34 cellular contexts compared by ENCODE assay signal in genomic region chr17:13749566-13750235, GRCh38.
DNase-seq lines count a peak whose midpoint lies in the region; ATAC-seq, FAIRE-seq and TF ChIP-seq lines count a peak whose summit lies in the region.
"Had no signal": no experiment of that assay in that cellular context is flagged by ENCODE, and none has a peak within 500 bp of the region (broad histone marks: within the 10 kb centered on the region; RNA-seq: fewer than 3 reads in every experiment).

No MANE protein-coding gene starts in this region.

- no peak overlapping the region for H4K91ac ChIP-seq in H1 (replicated peaks; ENCODE audit: insufficient read length, low read length)

- TF ChIP-seq RAD21 in SK-N-SH (IDR thresholded peaks at IDR 0.05; ENCODE audit: low read length) (no peak), H1 (IDR thresholded peaks at IDR 0.05 in 1 of 2, conservative IDR thresholded peaks at IDR 0.05 in 1 of 2; ENCODE audit: low read depth in 2 of 2, low read length in 2 of 2) (no peak)

- POLR2A ChIA-PET in SK-N-SH (lab: Yijun Ruan, JAX) = no interaction called here
- POLR2A ChIA-PET in H1 (lab: Charles Lee; ENCODE audit: partially characterized antibody) = no interaction called here

- 0 out of 2 replicates have a peak overlapping the region, but pooled peaks have one; percentile 31 for H2BK12ac ChIP-seq in H1 (ENCODE audit: low read depth, low read length)

- H3K4me1 ChIP-seq in SK-N-SH (ENCODE audit: control insufficient read depth in 1 of 2, insufficient read depth in 2 of 2, low read depth in 1 of 2, low read length in 1 of 2) = peaks cover 0 to 3% of the 10 kb centered on the region in 2 experiments; a peak in 2 of 4 replicates
- H3K4me1 ChIP-seq in H1 (replicated peaks in 1 of 4; ENCODE audit: control insufficient read depth in 3 of 4, insufficient read depth in 4 of 4, low read length in 3 of 4) = peaks cover 4 to 17% (median 7%) of the 10 kb centered on the region in 4 experiments; a peak in 5 of 7 replicates
- H3K4me1 ChIP-seq: HAP-1, left lung, pancreas, Peyer's patch had no signal

- 43% methylated on average over 4 of the region's 4 CpGs for WGBS in SK-N-SH (ENCODE audit: low lambda C conversion rate)
- WGBS in H1 (ENCODE audit: extremely low coverage in 1 of 2, insufficient coverage in 1 of 2, insufficient read length in 1 of 2, insufficient replicate concordance in 2 of 2, low coverage in 1 of 2, low lambda C conversion rate in 2 of 2, missing lambda C conversion rate in 1 of 2), 2 experiments = 87% methylated on average over 4 of the region's 4 CpGs; no CpG with 5 or more reads in 1 of the 2 experiments

- TF ChIP-seq EP300 in SK-N-SH (IDR thresholded peaks at IDR 0.05; ENCODE audit: borderline replicate concordance in 1 of 2, low read depth in 1 of 2, low read length in 1 of 2) (no peak), H1 (IDR thresholded peaks at IDR 0.05; ENCODE audit: borderline replicate concordance in 1 of 2, low read depth in 2 of 2, low read length in 2 of 2) (no peak)

- H2BK120ac ChIP-seq in H1 (replicated peaks; ENCODE audit: low read depth, low read length) = no peak overlapping the region

- H3K23me2 ChIP-seq in H1 (ENCODE audit: low read depth, low read length) = no peaks in the 10 kb centered on the region

- no peak for TF ChIP-seq POLR2A in H1 (IDR thresholded peaks at IDR 0.05; ENCODE audit: control extremely low read depth in 1 of 2, low read depth in 2 of 2, low read length in 2 of 2)

- no peak overlapping the region for H3K18ac ChIP-seq in H1 (ENCODE audit: extremely low read depth, low read length)

- peaks cover 3% of the 10 kb centered on the region; the same call in 1 of the 2 replicates for H3K27me3 ChIP-seq in SK-N-SH (ENCODE audit: insufficient read depth)
- H3K27me3 ChIP-seq in H1 (replicated peaks in 1 of 4; ENCODE audit: control insufficient read depth in 3 of 4, extremely low read depth in 1 of 4, insufficient read depth in 3 of 4, low read length in 3 of 4) = no peaks in the 10 kb centered on the region
- H3K27me3 ChIP-seq: left lung, Peyer's patch had no signal

- H3K4me3 Mint-ChIP-seq in mesothelial cell of epicardium (no peak overlapping the region), type B pancreatic cell (peak overlapping the region; percentile 35)
- H3K4me3 Mint-ChIP-seq: activated naive CD4-positive, alpha-beta T cell treated with anti-CD3 and anti-CD28 coated beads, Interleukin-2, amount 50 U/mL, for 24 hours; CD4-positive, alpha-beta T cell; natural killer cell; T-helper 2 cell treated with Interferon-gamma antibody and Interleukin-4, amounts not matched to agents 5 μg/mL and 100 μg/mL, for 36 hours had no signal

- H4K20me1 ChIP-seq in SK-N-SH (ENCODE audit: insufficient read depth) = no peaks in the 10 kb centered on the region
- no peaks in the 10 kb centered on the region for H4K20me1 ChIP-seq in H1 (replicated peaks in 1 of 2; ENCODE audit: control insufficient read depth in 1 of 2, insufficient read depth in 2 of 2, low read length in 2 of 2)

- no peak overlapping the region for H4K8ac ChIP-seq in H1 (ENCODE audit: extremely low read depth, insufficient read depth, low read length)

- no peak overlapping the region for H3K14ac ChIP-seq in H1 (ENCODE audit: insufficient read length)

- FAIRE-seq in H1 (lab: Jason Lieb, UNC) = no peak
- FAIRE-seq: GM12891, pancreas, small intestine had no signal

- no peak overlapping the region for H2BK15ac ChIP-seq in H1 (ENCODE audit: low read length)

- no peaks in the 10 kb centered on the region for H3K36me3 Mint-ChIP-seq in mesothelial cell of epicardium
- peaks cover 6% of the 10 kb centered on the region for H3K36me3 Mint-ChIP-seq in type B pancreatic cell
- H3K36me3 Mint-ChIP-seq: activated naive CD4-positive, alpha-beta T cell treated with anti-CD3 and anti-CD28 coated beads, Interleukin-2, amount 50 U/mL, for 24 hours; brain; natural killer cell had no signal

- H2BK20ac ChIP-seq in H1 (ENCODE audit: low read length) = no peak overlapping the region

- peaks cover 7% of the 10 kb centered on the region for H3K9me3 Mint-ChIP-seq in mesothelial cell of epicardium
- H3K9me3 Mint-ChIP-seq in type B pancreatic cell = peaks cover 8% of the 10 kb centered on the region
- H3K9me3 Mint-ChIP-seq: activated naive CD4-positive, alpha-beta T cell treated with anti-CD3 and anti-CD28 coated beads, Interleukin-2, amount 50 U/mL, for 24 hours; activated T-helper 2 cell treated with anti-CD3 and anti-CD28 coated beads, Interferon-gamma antibody, Interleukin-2, Interleukin-4, amounts not matched to agents 10 μg/mL and 5 μg/mL and 100 μg/mL, durations not matched to agents 14 hours and 24 hours and 36 hours; CD4-positive, alpha-beta T cell; natural killer cell; T-helper 2 cell treated with Interferon-gamma antibody and Interleukin-4, amounts not matched to agents 5 μg/mL and 100 μg/mL, for 36 hours had no signal

- H3K79me2 ChIP-seq in SK-N-SH (ENCODE audit: insufficient read depth) (no peaks in the 10 kb centered on the region), H1 (ENCODE audit: control insufficient read depth in 1 of 2, insufficient read depth in 2 of 2, low read length in 2 of 2) (no peaks in the 10 kb centered on the region)

- peak overlapping the region in 1 of 2 experiments; percentile 11; a peak in 1 of 4 replicates for H3K27ac ChIP-seq in SK-N-SH (ENCODE audit: low read depth in 2 of 2, low read length in 1 of 2)
- no peak overlapping the region for H3K27ac ChIP-seq in H1 (ENCODE audit: low read depth, low read length)
- H3K27ac ChIP-seq: 22Rv1, dorsolateral prefrontal cortex, HL-60, left lung, pancreas, Peyer's patch had no signal

- ATAC-seq in SK-N-SH treated with all-trans-retinoic acid at 6 μM for 48 hours = peak; percentile 71; the same call in 2 of the 3 replicates
- ATAC-seq: left lung, natural killer cell, pancreas had no signal

- H3K9me2 ChIP-seq in SK-N-SH = no peaks in the 10 kb centered on the region

- H3K4me3 ChIP-seq in SK-N-SH (ENCODE audit: low read depth in 2 of 2, low read length in 1 of 2) = no peak overlapping the region
- no peak overlapping the region for H3K4me3 ChIP-seq in H1 (ENCODE audit: extremely low read depth in 1 of 4, insufficient read depth in 2 of 4, low read depth in 3 of 4, low read length in 4 of 4)
- H3K4me3 ChIP-seq: dorsolateral prefrontal cortex, HAP-1, left lung, pancreas, Peyer's patch had no signal

- no peak for DNase-seq in SK-N-SH
- no peak for DNase-seq in H1 (ENCODE audit: low read depth in 1 of 2, low spot score in 2 of 2)
- no peak for DNase-seq in mesothelial cell of epicardium (ENCODE audit: low spot score in 2 of 2, unreplicated experiment in 2 of 2)
- DNase-seq in type B pancreatic cell (ENCODE audit: extremely low spot score, unreplicated experiment) = no peak
- DNase-seq in DMS53 treated with DMSO at 0.1 percent for 48 hours (lab: John Stamatoyannopoulos, UW; ENCODE audit: unreplicated experiment) = no peak
- DNase-seq in HuH-7.5 (ENCODE audit: low spot score) = no peak
- no peak for DNase-seq in 8988T
- DNase-seq: activated CD4-positive, alpha-beta T cell treated with anti-CD3 and anti-CD28 coated beads for 4 hours; activated CD8-positive, alpha-beta memory T cell treated with anti-CD3 and anti-CD28 coated beads for 24 hours; activated T-cell treated with anti-CD3 and anti-CD28 coated beads for 4 hours; amniotic stem cell; CD4-positive, alpha-beta T cell; dorsolateral prefrontal cortex; EL; left lung; natural killer cell; NCI-H146; NCI-H446 treated with DMSO at 0.1 percent for 48 hours; NCI-H774; pancreas; Peyer's patch; retina; SHP77; small intestine; stimulated activated naive CD4-positive, alpha-beta T cell had no signal

- no peak overlapping the region for H3K4ac ChIP-seq in H1 (replicated peaks; ENCODE audit: insufficient read length, low read depth, low read length)

- H3K4me2 ChIP-seq in SK-N-SH (no peak overlapping the region), H1 (ENCODE audit: insufficient read depth in 1 of 2, low read depth in 2 of 2, low read length in 2 of 2) (no peak overlapping the region)

- H2AFZ ChIP-seq in SK-N-SH (ENCODE audit: low read depth) (no peak overlapping the region), H1 (ENCODE audit: low read length) (peak overlapping the region; percentile 35; the same call in 1 of the 2 replicates)

- H3K36me3 ChIP-seq in SK-N-SH (replicated peaks in 1 of 2; ENCODE audit: control insufficient read depth in 1 of 2, insufficient read depth in 2 of 2, low read length in 1 of 2) (no peaks in the 10 kb centered on the region), H1 (ENCODE audit: control insufficient read depth in 2 of 4, insufficient read depth in 4 of 4, low read length in 3 of 4) (no peaks in the 10 kb centered on the region)
- H3K36me3 ChIP-seq: HAP-1, left lung, pancreas, Peyer's patch had no signal

- H4K5ac ChIP-seq in H1 (ENCODE audit: insufficient read length, low read depth, low read length) = no peak overlapping the region

- H3K9me3 ChIP-seq in SK-N-SH (no peaks in the 10 kb centered on the region), H1 (ENCODE audit: insufficient read depth in 2 of 2, low read depth in 1 of 2, low read length in 1 of 2) (peaks cover 0 to 6% of the 10 kb centered on the region in 2 experiments; a peak in 2 of 4 replicates)
- H3K9me3 ChIP-seq: HAP-1, left lung, pancreas, Peyer's patch had no signal

- peak overlapping the region; percentile 32 for H3K27ac Mint-ChIP-seq in mesothelial cell of epicardium
- H3K27ac Mint-ChIP-seq in type B pancreatic cell = peak overlapping the region; percentile 10
- H3K27ac Mint-ChIP-seq: activated naive CD4-positive, alpha-beta T cell treated with anti-CD3 and anti-CD28 coated beads, Interleukin-2, amount 50 U/mL, for 24 hours; activated T-helper 2 cell treated with anti-CD3 and anti-CD28 coated beads, Interferon-gamma antibody, Interleukin-2, Interleukin-4, amounts not matched to agents 10 μg/mL and 5 μg/mL and 100 μg/mL, durations not matched to agents 14 hours and 24 hours and 36 hours; brain; CD4-positive, alpha-beta T cell; natural killer cell; T-helper 2 cell treated with Interferon-gamma antibody and Interleukin-4, amounts not matched to agents 5 μg/mL and 100 μg/mL, for 36 hours had no signal

- H3F3A ChIP-seq in SK-N-SH (replicated peaks; ENCODE audit: insufficient read depth) = no peaks in the 10 kb centered on the region

- no peak overlapping the region for H2AK5ac ChIP-seq in H1 (ENCODE audit: low read depth, low read length)

- H3K56ac ChIP-seq in H1 (replicated peaks; ENCODE audit: insufficient read length, low read depth, low read length) = no peak overlapping the region

- H2BK5ac ChIP-seq in H1 (ENCODE audit: low read depth, low read length) = no peak overlapping the region

- no peak for TF ChIP-seq CTCF in SK-N-SH (IDR thresholded peaks at IDR 0.05)
- TF ChIP-seq CTCF in H1 (IDR thresholded peaks at IDR 0.05; ENCODE audit: control extremely low read depth in 1 of 3, insufficient read depth in 1 of 3, low read depth in 1 of 3, low read length in 3 of 3) = no peak
- no peak for TF ChIP-seq CTCF in mesothelial cell of epicardium (IDR thresholded peaks at IDR 0.05; ENCODE audit: unreplicated experiment)
- TF ChIP-seq CTCF in type B pancreatic cell (conservative IDR thresholded peaks at IDR 0.05) = no peak

- H3K27me3 Mint-ChIP-seq in mesothelial cell of epicardium (ENCODE audit: low read depth) (peaks cover 7% of the 10 kb centered on the region), type B pancreatic cell (peaks cover 3% of the 10 kb centered on the region)
- H3K27me3 Mint-ChIP-seq: activated naive CD4-positive, alpha-beta T cell treated with anti-CD3 and anti-CD28 coated beads, Interleukin-2, amount 50 U/mL, for 24 hours; brain had no signal

- no peak overlapping the region for H3K23ac ChIP-seq in H1 (ENCODE audit: insufficient read length)

- CTCF ChIA-PET in SK-N-SH (lab: Yijun Ruan, JAX) (interaction anchor here (1.0 to 1.3 kb wide), 2 partner anchors 11 to 24 kb away, joined by 3 to 4 read pairs; no protein-coding TSS in a partner anchor), H1 (lab: Charles Lee; ENCODE audit: partially characterized antibody) (interaction anchor here (0.6 to 1.9 kb wide), 5 partner anchors 9 to 1064 kb away, joined by 3 to 4 read pairs (median 3); no protein-coding TSS in a partner anchor)

- peaks cover 36% of the 10 kb centered on the region for H3K4me1 Mint-ChIP-seq in mesothelial cell of epicardium
- H3K4me1 Mint-ChIP-seq in type B pancreatic cell (ENCODE audit: unreplicated experiment) = peaks cover 27% of the 10 kb centered on the region
- H3K4me1 Mint-ChIP-seq: activated naive CD4-positive, alpha-beta T cell treated with anti-CD3 and anti-CD28 coated beads, Interleukin-2, amount 50 U/mL, for 24 hours; natural killer cell had no signal

- H3K9ac ChIP-seq in SK-N-SH = no peak overlapping the region
- no peak overlapping the region for H3K9ac ChIP-seq in H1 (replicated peaks in 1 of 4; ENCODE audit: extremely low read depth in 1 of 4, low read depth in 3 of 4, low read length in 3 of 4)

- H3K79me1 ChIP-seq in H1 (ENCODE audit: low read depth, low read length) = no peaks in the 10 kb centered on the region
